ENCODE assay signal across 27 cellular contexts in genomic region chr16:27911486-27911885, GRCh38.
"Had no signal": no experiment of that assay in that cellular context is flagged by ENCODE, and none has a peak within 500 bp of the region (broad histone marks: within the 10 kb centered on the region; RNA-seq: fewer than 3 reads in every experiment).

No MANE protein-coding gene starts in this region.

- FAIRE-seq: keratinocyte, pancreas, urothelium cell line had no signal

- H3K27ac Mint-ChIP-seq: dendritic cell treated with granulocyte-macrophage colony-stimulating factor and Interleukin-4, amounts not matched to agents 40 ng/mL and 50 ng/mL, for 4 days; endodermal cell; memory B cell; natural killer cell; progenitor cell of endocrine pancreas; stimulated activated memory B cell treated with anti-CD40 and anti-IgM and Interleukin-4, amounts not matched to agents 10 μg/mL and 1 μg/mL and 100 μg/mL, for 72 hours had no signal

- H3K27me3 ChIP-seq: colonic mucosa, pancreas, right atrium auricular region, sigmoid colon, testis, tibial artery, upper lobe of left lung had no signal

- H3K9me3 ChIP-seq: colonic mucosa, gastrocnemius medialis, lower lobe of right lung, neutrophil, pancreas, right atrium auricular region, sigmoid colon, testis, tibial artery, upper lobe of left lung had no signal

- H3K27ac ChIP-seq: colonic mucosa, epithelial cell of prostate, gastrocnemius medialis, lower lobe of right lung, neutrophil, pancreas, right atrium auricular region, sigmoid colon, testis, tibial artery, upper lobe of left lung had no signal

- ATAC-seq: esophagus mucosa; gastrocnemius medialis; left ventricle myocardium superior; lower lobe of right lung; natural killer cell; pancreas; stimulated activated memory B cell treated with anti-CD40 and anti-IgM and Interleukin-4, amounts not matched to agents 10 μg/mL and 1 μg/mL and 100 μg/mL, for 72 hours; stimulated activated naive CD8-positive, alpha-beta T cell treated with anti-CD3 and anti-CD28 coated beads, Interleukin-15, Interleukin-2, amounts not matched to agents 100 U/mL and 50 U/mL, for 24 hours had no signal

- H3K4me3 Mint-ChIP-seq: dendritic cell treated with granulocyte-macrophage colony-stimulating factor and Interleukin-4, amounts not matched to agents 40 ng/mL and 50 ng/mL, for 4 days; endodermal cell; memory B cell; natural killer cell; stimulated activated memory B cell treated with anti-CD40 and anti-IgM and Interleukin-4, amounts not matched to agents 10 μg/mL and 1 μg/mL and 100 μg/mL, for 72 hours had no signal

- H3K4me1 Mint-ChIP-seq: endodermal cell; memory B cell; stimulated activated memory B cell treated with anti-CD40 and anti-IgM and Interleukin-4, amounts not matched to agents 10 μg/mL and 1 μg/mL and 100 μg/mL, for 72 hours had no signal

- H3K4me1 ChIP-seq: colonic mucosa, gastrocnemius medialis, lower lobe of right lung, pancreas, right atrium auricular region, sigmoid colon, testis, tibial artery, upper lobe of left lung had no signal

- DNase-seq: colonic mucosa; effector CD8-positive, alpha-beta T cell; endodermal cell; foreskin fibroblast; gastrocnemius medialis; head of caudate nucleus; left ventricle myocardium superior; lower lobe of right lung; natural killer cell; pancreas; sigmoid colon; stimulated activated CD4-positive, alpha-beta T cell treated with anti-CD3 and anti-CD28 coated beads, Interleukin-4, amount 100 ng/mL, for 4 hours; stimulated activated naive CD8-positive, alpha-beta T cell treated with anti-CD3 and anti-CD28 coated beads, Interleukin-15, Interleukin-2, amounts not matched to agents 100 U/mL and 50 U/mL, for 24 hours; substantia nigra; testis; tibial artery; upper lobe of left lung had no signal

- H3K4me3 ChIP-seq: colonic mucosa, gastrocnemius medialis, lower lobe of right lung, pancreas, right atrium auricular region, sigmoid colon, testis, tibial artery, upper lobe of left lung had no signal

- H3K9me3 Mint-ChIP-seq: dendritic cell treated with granulocyte-macrophage colony-stimulating factor and Interleukin-4, amounts not matched to agents 40 ng/mL and 50 ng/mL, for 4 days; endodermal cell; natural killer cell had no signal

- H3K36me3 Mint-ChIP-seq: memory B cell; natural killer cell; stimulated activated memory B cell treated with anti-CD40 and anti-IgM and Interleukin-4, amounts not matched to agents 10 μg/mL and 1 μg/mL and 100 μg/mL, for 72 hours had no signal

- H3K36me3 ChIP-seq: colonic mucosa, gastrocnemius medialis, lower lobe of right lung, neutrophil, pancreas, right atrium auricular region, sigmoid colon, tibial artery, upper lobe of left lung had no signal
